ENCODE assay signal across 11 cellular contexts in the genomic region with DNA sequence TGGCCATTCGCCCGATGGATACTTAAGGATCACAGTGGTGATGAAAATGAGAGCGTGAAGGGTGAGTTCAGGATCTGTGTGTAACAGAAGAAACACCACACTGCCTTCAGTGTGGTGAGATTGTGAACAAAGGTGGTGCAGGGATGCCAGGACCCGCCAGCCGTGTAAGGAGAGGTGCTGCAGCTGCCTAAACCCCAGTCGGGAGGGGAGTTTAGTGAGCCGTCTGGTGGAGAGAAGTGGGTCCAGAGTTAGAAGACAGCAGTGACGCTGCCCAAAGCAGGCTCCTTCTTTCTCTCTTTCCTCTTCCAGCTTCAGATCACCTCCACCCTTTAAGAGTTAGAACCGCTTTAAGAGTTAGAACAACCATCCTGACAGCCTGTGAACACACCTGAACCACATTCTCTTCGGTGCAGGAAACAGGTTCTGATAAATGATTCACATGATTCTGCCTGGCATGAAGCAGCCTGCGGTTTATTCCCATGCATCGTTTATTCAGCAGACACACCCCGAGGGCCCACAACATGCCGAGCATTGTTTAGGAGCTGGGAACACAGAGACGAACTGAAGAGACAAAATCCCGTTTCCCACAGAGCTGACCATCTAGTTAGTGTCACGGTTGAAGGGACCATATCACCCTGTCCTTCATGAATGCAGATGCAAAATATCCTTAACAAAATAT.
DNase-seq lines count a peak whose midpoint lies in the region; ATAC-seq lines count a peak whose summit lies in the region.
"Had no signal": no experiment of that assay in that cellular context is flagged by ENCODE, and none has a peak within 500 bp of the region (broad histone marks: within the 10 kb centered on the region; RNA-seq: fewer than 3 reads in every experiment).

No MANE protein-coding gene starts in this region.

- H3K4me1 ChIP-seq in skeletal muscle satellite cell (ENCODE audit: control insufficient read depth, insufficient read depth, low read length): peaks cover 28% of the 10 kb centered on the region

- no peak for ATAC-seq in HG03571 (IDR thresholded peaks at IDR 0.05; ENCODE audit: unreplicated experiment)
- ATAC-seq: activated T-cell treated with anti-CD3 and anti-CD28 coated beads, Interleukin-2, amount 50 U/mL, for 72 hours; right cardiac atrium had no signal

- H3K4me3 ChIP-seq in SK-N-MC (no peak overlapping the region), skeletal muscle satellite cell (ENCODE audit: low read length) (no peak overlapping the region)

- H3K36me3 ChIP-seq in SK-N-MC (ENCODE audit: insufficient read depth, low read length): no peaks in the 10 kb centered on the region
- no peaks in the 10 kb centered on the region for H3K36me3 ChIP-seq in skeletal muscle satellite cell (ENCODE audit: insufficient read depth, low read length)

- DNase-seq in HK-2 (ENCODE audit: unreplicated experiment): peak; percentile 64
- DNase-seq in SK-N-MC (ENCODE audit: low read depth, low spot score): peak; percentile 35
- DNase-seq in foreskin melanocyte: peak; percentile 82
- no peak for DNase-seq in NCI-H82 (lab: John Stamatoyannopoulos, UW)
- DNase-seq in NK-92 (lab: John Stamatoyannopoulos, UW; ENCODE audit: unreplicated experiment): no peak
- DNase-seq: activated T-cell treated with anti-CD3 and anti-CD28 coated beads, Interleukin-2, amount 50 U/mL, for 72 hours; NCI-H510A treated with DMSO at 0.1 percent for 48 hours; SW 1271 had no signal

- H3K4me2 ChIP-seq in skeletal muscle satellite cell (ENCODE audit: low read length): peak overlapping the region; percentile 39

- no peak overlapping the region for H3K27ac ChIP-seq in SK-N-MC

- no peaks in the 10 kb centered on the region for H3K27me3 ChIP-seq in skeletal muscle satellite cell (ENCODE audit: control insufficient read depth, insufficient read depth, low read length)

- H3K9me3 ChIP-seq in SK-N-MC (ENCODE audit: low read depth, low read length) (no peaks in the 10 kb centered on the region), skeletal muscle satellite cell (replicated peaks; ENCODE audit: low read length) (no peaks in the 10 kb centered on the region)

- H3K9ac ChIP-seq in SK-N-MC (ENCODE audit: insufficient read length) (no peak overlapping the region), skeletal muscle satellite cell (ENCODE audit: low read depth, low read length) (peak overlapping the region; percentile 28)

Comparison
In these comparisons a context has a peak if more than half of its experiments do, and no peak if none do; other contexts are left out.
1. DNase-seq: peak in HK-2 (single experiment), SK-N-MC (single experiment) and foreskin melanocyte (single experiment); none in NCI-H82 (single experiment) and NK-92 (single experiment).